Comparison of ENCODE assay signal across 8 cellular contexts in the genomic region with DNA sequence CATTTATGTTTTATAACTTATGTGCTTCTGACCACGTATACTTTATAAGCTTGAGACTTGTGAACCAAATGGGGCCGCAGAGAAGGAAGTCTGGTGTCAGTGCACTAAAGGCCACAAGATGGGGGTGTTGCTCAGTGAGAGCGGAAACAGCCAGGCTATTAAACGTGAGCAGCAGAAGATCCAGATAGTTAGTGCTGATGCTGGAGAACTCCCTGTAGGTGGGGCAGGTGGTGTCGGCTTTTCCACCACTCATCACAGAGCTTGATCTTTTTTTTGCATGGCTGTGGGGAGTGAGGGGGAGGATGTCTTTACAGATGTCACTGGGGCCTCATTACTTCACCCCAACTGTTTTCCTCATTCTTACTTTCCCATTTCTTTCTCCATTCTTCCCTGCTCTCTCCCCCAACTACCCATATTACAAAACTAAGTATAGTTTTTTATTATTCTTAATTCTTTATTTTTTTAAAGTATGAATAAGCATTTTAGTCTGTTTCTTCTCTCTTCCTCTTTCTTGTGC. TPM values are rescaled to one million over a fixed set of nuclear protein-coding genes. Genes with fewer than 3 reads are reported as not detected.
A peak's percentile ranks its signal among the peaks of the same experiment; 100 is the strongest.
DNase-seq lines count a peak whose midpoint lies in the region; ATAC-seq and TF ChIP-seq lines count a peak whose summit lies in the region.

No MANE protein-coding gene starts in this region.

- H3K9me3 Mint-ChIP-seq in MCF 10A (ENCODE audit: unreplicated experiment): no peaks in the 10 kb centered on the region

- CTCF ChIA-PET in MCF 10A (lab: Yijun Ruan, JAX): interaction anchor here (0.5 to 5.4 kb wide), 50 partner anchors 10 to 990 kb away, joined by 3 to 51 read pairs (median 4); a partner anchor contains a TSS

- no peak overlapping the region for H3K4me3 ChIP-seq in kidney epithelial cell (ENCODE audit: low read depth, low read length)

- DNase-seq in GF-D8 (lab: John Stamatoyannopoulos, UW): peak; percentile 32
- DNase-seq in HCEC 1CT: peak; percentile 66
- peak; percentile 60 for DNase-seq in NCI-H1105 (lab: John Stamatoyannopoulos, UW)
- DNase-seq in SW 1271 (lab: John Stamatoyannopoulos, UW): peak; percentile 14 to 61
- peak; percentile 79 for DNase-seq in MCF 10A (ENCODE audit: unreplicated experiment)
- peak; percentile 26 for DNase-seq in kidney epithelial cell (ENCODE audit: low read depth)
- DNase-seq in stimulated activated CD4-positive, alpha-beta T cell treated with anti-CD3 and anti-CD28 coated beads, Interleukin-4, amount 100 ng/mL, for 48 hours (ENCODE audit: low read depth in 2 of 2): peak; percentile 13 to 22

- H3K36me3 ChIP-seq in kidney epithelial cell (ENCODE audit: control insufficient read depth, insufficient read depth, low read length): no peaks in the 10 kb centered on the region

- no peaks in the 10 kb centered on the region for H3K27me3 ChIP-seq in kidney epithelial cell (ENCODE audit: control insufficient read depth, insufficient read depth, low read length)

- POLR2A ChIA-PET in MCF 10A (lab: Yijun Ruan, JAX): interaction anchor here (0.6 to 2.4 kb wide), 4 partner anchors 24 to 500 kb away, joined by 3 to 10 read pairs (median 4); no protein-coding TSS in a partner anchor

- intact Hi-C loops in MCF 10A (cut with micrococcal nuclease): loop anchor here (1.0 to 5.0 kb wide), 4 partner anchors 90 to 924 kb away; no protein-coding TSS in a partner anchor

- ATAC-seq in HG03457 (IDR thresholded peaks at IDR 0.05; ENCODE audit: unreplicated experiment): no peak

- H3K27ac Mint-ChIP-seq in MCF 10A (ENCODE audit: low read depth, unreplicated experiment): no peak overlapping the region

- peaks cover 16% of the 10 kb centered on the region for H3K36me3 Mint-ChIP-seq in MCF 10A (ENCODE audit: insufficient read depth, unreplicated experiment)

- BruUV-seq in MCF 10A (replicated peaks; lab: Mats Ljungman, UMichigan): no TSS peak

- no peaks in the 10 kb centered on the region for H3K27me3 Mint-ChIP-seq in MCF 10A (ENCODE audit: insufficient read depth, unreplicated experiment)

- no peak overlapping the region for H3K4me3 Mint-ChIP-seq in MCF 10A (ENCODE audit: unreplicated experiment)

- TF ChIP-seq CTCF in MCF 10A (IDR thresholded peaks at IDR 0.05; ENCODE audit: unreplicated experiment) (peak; percentile 86), kidney epithelial cell (IDR thresholded peaks at IDR 0.05; ENCODE audit: insufficient read depth, low read length, poor library complexity, severe bottlenecking) (peak; percentile 78)

- H3K4me1 Mint-ChIP-seq in MCF 10A (ENCODE audit: insufficient read depth, unreplicated experiment): no peaks in the 10 kb centered on the region

RNA-seq across cellular contexts. Expression of a gene that starts 34.7 kb away (rescaled TPM):
- total RNA-seq in MCF 10A (2022) (11.9 and 15.7 TPM in 2 replicates), kidney epithelial cell (5.1 and 5.6 TPM in 2 replicates)

RNA-seq across cellular contexts. Expression of a gene that starts 34.9 kb away (rescaled TPM):
- total RNA-seq in MCF 10A (2022) (10.3 and 16.4 TPM in 2 replicates), kidney epithelial cell (3.0 and 5.3 TPM in 2 replicates)

Comparison
In these comparisons a context has a peak if more than half of its experiments do, and no peak if none do; other contexts are left out.
1. DNase-seq: peak in every context shown above with its lines; median percentile 79 in MCF 10A; 66 in HCEC 1CT; 60 in NCI-H1105; 38 in SW 1271; 32 in GF-D8; 26 in kidney epithelial cell; 18 in stimulated activated CD4-positive, alpha-beta T cell treated with anti-CD3 and anti-CD28 coated beads, Interleukin-4, amount 100 ng/mL, for 48 hours.